ENCODE assay signal across 8 cellular contexts in genomic region chr18:8615397-8616025, GRCh38. TPM values are rescaled to one million over a fixed set of nuclear protein-coding genes. Genes with fewer than 3 reads are reported as not detected.
DNase-seq lines count a peak whose midpoint lies in the region; ATAC-seq and TF ChIP-seq lines count a peak whose summit lies in the region.

No MANE protein-coding gene starts in this region.

- peaks cover 38% of the 10 kb centered on the region for H3K36me3 Mint-ChIP-seq in stimulated activated memory B cell treated with anti-CD40 and anti-IgM and Interleukin-4, amounts not matched to agents 10 μg/mL and 1 μg/mL and 100 μg/mL, for 72 hours

- H3K36me3 ChIP-seq in BE2C: no peaks in the 10 kb centered on the region

- no peaks in the 10 kb centered on the region for H3K27me3 Mint-ChIP-seq in stimulated activated memory B cell treated with anti-CD40 and anti-IgM and Interleukin-4, amounts not matched to agents 10 μg/mL and 1 μg/mL and 100 μg/mL, for 72 hours

- peaks cover 78% of the 10 kb centered on the region for H3K4me1 Mint-ChIP-seq in stimulated activated memory B cell treated with anti-CD40 and anti-IgM and Interleukin-4, amounts not matched to agents 10 μg/mL and 1 μg/mL and 100 μg/mL, for 72 hours

- no peak for ATAC-seq in stimulated activated memory B cell treated with anti-CD40 and anti-IgM and Interleukin-4, amounts not matched to agents 10 μg/mL and 1 μg/mL and 100 μg/mL, for 72 hours
- ATAC-seq in HG03342 (IDR thresholded peaks at IDR 0.05; ENCODE audit: unreplicated experiment) (no peak), GM19397 (IDR thresholded peaks at IDR 0.05; ENCODE audit: unreplicated experiment) (no peak)

- peak; percentile 8 for DNase-seq in BE2C
- peak; percentile 80 for DNase-seq in LNCaP clone FGC (ENCODE audit: low read depth)
- peak; percentile 10 for DNase-seq in T1000 (lab: John Stamatoyannopoulos, UW)
- peak; percentile 50 for DNase-seq in foreskin melanocyte
- peak; percentile 41 for DNase-seq in retinal pigment epithelial cell (ENCODE audit: low read depth)

- H3K9me3 Mint-ChIP-seq in stimulated activated memory B cell treated with anti-CD40 and anti-IgM and Interleukin-4, amounts not matched to agents 10 μg/mL and 1 μg/mL and 100 μg/mL, for 72 hours: no peaks in the 10 kb centered on the region

- no peaks in the 10 kb centered on the region for H3K4me1 ChIP-seq in BE2C

- H3K4me3 ChIP-seq in BE2C (ENCODE audit: low read depth, low read length) (no peak overlapping the region), LNCaP clone FGC (ENCODE audit: low read depth, low read length) (no peak overlapping the region), retinal pigment epithelial cell (ENCODE audit: low read length) (no peak overlapping the region)

- no peak overlapping the region for H3K4me3 Mint-ChIP-seq in stimulated activated memory B cell treated with anti-CD40 and anti-IgM and Interleukin-4, amounts not matched to agents 10 μg/mL and 1 μg/mL and 100 μg/mL, for 72 hours

- no peak overlapping the region for H3K27ac Mint-ChIP-seq in stimulated activated memory B cell treated with anti-CD40 and anti-IgM and Interleukin-4, amounts not matched to agents 10 μg/mL and 1 μg/mL and 100 μg/mL, for 72 hours

- no peaks in the 10 kb centered on the region for H3K9me3 ChIP-seq in BE2C

- TF ChIP-seq CTCF in BE2C (IDR thresholded peaks at IDR 0.05; ENCODE audit: low read depth, low read length): no peak
- TF ChIP-seq CTCF in LNCaP clone FGC (IDR thresholded peaks at IDR 0.05; ENCODE audit: control insufficient read depth, extremely low read depth, insufficient read depth): no peak
- no peak for TF ChIP-seq CTCF in retinal pigment epithelial cell (conservative IDR thresholded peaks at IDR 0.05; ENCODE audit: low read depth, low read length)

- no peaks in the 10 kb centered on the region for H3K27me3 ChIP-seq in BE2C

RNA-seq across cellular contexts. Expression of gene RAB12, which starts 6.3 kb away (rescaled TPM):
- polyA plus RNA-seq in BE2C (2012; ENCODE audit: insufficient read depth, insufficient read length, low read depth): 7.9 TPM

Comparison
In these comparisons a context has a peak if more than half of its experiments do, and no peak if none do; other contexts are left out.
1. DNase-seq: peak in every context shown above with its lines; median percentile 80 in LNCaP clone FGC; 50 in foreskin melanocyte; 41 in retinal pigment epithelial cell; 10 in T1000; 8 in BE2C.